In the genomic region with DNA sequence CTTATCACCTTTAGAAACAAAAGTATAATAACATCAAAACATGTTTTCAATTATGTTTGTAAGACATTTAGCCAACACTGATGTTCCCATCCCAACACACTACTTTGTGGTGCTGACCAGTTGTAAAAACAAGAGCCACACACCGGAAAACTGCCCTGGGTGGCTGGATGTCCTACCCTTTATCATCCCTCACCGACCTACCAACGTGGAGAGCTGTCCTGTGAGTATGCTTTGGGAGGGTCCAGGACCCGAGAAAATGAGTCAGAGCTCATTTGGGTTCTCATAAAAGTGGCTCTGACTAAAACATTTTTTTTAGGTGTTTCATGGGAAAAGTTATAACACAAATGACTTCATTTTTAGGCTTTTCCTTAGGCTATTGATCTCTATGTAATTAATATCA, we compare ENCODE assay signal across 17 cellular contexts. TPM values are rescaled to one million over a fixed set of nuclear protein-coding genes. Genes with fewer than 3 reads are reported as not detected.
"Had no signal": no experiment of that assay in that cellular context is flagged by ENCODE, and none has a peak within 500 bp of the region (broad histone marks: within the 10 kb centered on the region; RNA-seq: fewer than 3 reads in every experiment).

No MANE protein-coding gene starts in this region.

- ATAC-seq: activated T-cell treated with anti-CD3 and anti-CD28 coated beads, Interleukin-2, amount 50 U/mL, for 4 hours; T-helper 17 cell had no signal

- H3K27ac ChIP-seq: cardiac muscle cell, esophagus squamous epithelium, thyroid gland had no signal

- H3K27me3 ChIP-seq: cardiac muscle cell, esophagus squamous epithelium, thyroid gland had no signal

- H3K4me1 ChIP-seq: esophagus squamous epithelium, thyroid gland had no signal

- H3K4me3 ChIP-seq: cardiac muscle cell, esophagus squamous epithelium, thyroid gland had no signal

- DNase-seq: activated CD4-positive, alpha-beta T cell treated with anti-CD3 and anti-CD28 coated beads, Interleukin-2, amount 50 U/mL, for 48 hours; activated CD4-positive, CD25-positive, alpha-beta regulatory T cell treated with anti-CD3 and anti-CD28 coated beads, Interleukin-2, amount 50 U/mL, for 72 hours; activated gamma-delta T cell treated with Interleukin-2 at 50 U/mL for 16 hours; activated naive CD8-positive, alpha-beta T cell treated with anti-CD3 and anti-CD28 coated beads, Interleukin-2, amount 10 ng/mL, durations not matched to agents 7 days and 5 days; activated T-cell treated with anti-CD3 and anti-CD28 coated beads, Interleukin-2, amount 50 U/mL, for 4 hours; anterior cingulate cortex; esophagus squamous epithelium; hippocampal formation; T-helper 17 cell; thyroid gland had no signal

- H3K36me3 ChIP-seq: cardiac muscle cell, esophagus squamous epithelium, thyroid gland had no signal

- H3K9me3 ChIP-seq: esophagus squamous epithelium, thyroid gland had no signal

RNA-seq across cellular contexts. Expression of gene CTAGE9, which starts 29.3 kb away (rescaled TPM):
- total RNA-seq: activated naive CD8-positive, alpha-beta T cell treated with anti-CD3 and anti-CD28 coated beads, Interleukin-2, amount 10 ng/mL, durations not matched to agents 7 days and 5 days; activated T-cell treated with anti-CD3 and anti-CD28 coated beads, Interleukin-2, amount 50 U/mL, for 4 hours; cardiac muscle cell; esophagus squamous epithelium; lower leg skin; mesenteric fat pad; osteocyte; renal cortical epithelial cell; skeletal muscle tissue; T-helper 17 cell had no signal
- polyA plus RNA-seq: cardiac muscle cell, neural cell had no signal

RNA-seq across cellular contexts. Expression of gene OR2A4, which starts 39.0 kb away (rescaled TPM):
- total RNA-seq: activated naive CD8-positive, alpha-beta T cell treated with anti-CD3 and anti-CD28 coated beads, Interleukin-2, amount 10 ng/mL, durations not matched to agents 7 days and 5 days; activated T-cell treated with anti-CD3 and anti-CD28 coated beads, Interleukin-2, amount 50 U/mL, for 4 hours; cardiac muscle cell; mesenteric fat pad; osteocyte; renal cortical epithelial cell; T-helper 17 cell; thyroid gland had no signal
- polyA plus RNA-seq: cardiac muscle cell, neural cell had no signal
